ENCODE assay signal across 11 cellular contexts in genomic region chr10:116006508-116006907, GRCh38.
"Had no signal": no experiment of that assay in that cellular context is flagged by ENCODE, and none has a peak within 500 bp of the region (broad histone marks: within the 10 kb centered on the region; RNA-seq: fewer than 3 reads in every experiment).

No MANE protein-coding gene starts in this region.

- FAIRE-seq: H1, H54 had no signal

- H3K4me1 ChIP-seq: HAP-1 had no signal

- H3K27ac ChIP-seq: GM23248 had no signal

- H3K4me2 ChIP-seq: GM23338 had no signal

- ATAC-seq: GM23338, HCT116 had no signal

- H3K4me3 ChIP-seq: GM23248, GM23338, HAP-1 had no signal

- H3K9ac ChIP-seq: GM23248 had no signal

- DNase-seq: GM23248, GOT3, H7, H9, HCEC 1CT, HFFc6 had no signal

- H3K9me3 ChIP-seq: HAP-1 had no signal

- H3K36me3 ChIP-seq: HAP-1 had no signal

- H2AFZ ChIP-seq: GM23248 had no signal
